9 cellular contexts compared by ENCODE assay signal in the genomic region with DNA sequence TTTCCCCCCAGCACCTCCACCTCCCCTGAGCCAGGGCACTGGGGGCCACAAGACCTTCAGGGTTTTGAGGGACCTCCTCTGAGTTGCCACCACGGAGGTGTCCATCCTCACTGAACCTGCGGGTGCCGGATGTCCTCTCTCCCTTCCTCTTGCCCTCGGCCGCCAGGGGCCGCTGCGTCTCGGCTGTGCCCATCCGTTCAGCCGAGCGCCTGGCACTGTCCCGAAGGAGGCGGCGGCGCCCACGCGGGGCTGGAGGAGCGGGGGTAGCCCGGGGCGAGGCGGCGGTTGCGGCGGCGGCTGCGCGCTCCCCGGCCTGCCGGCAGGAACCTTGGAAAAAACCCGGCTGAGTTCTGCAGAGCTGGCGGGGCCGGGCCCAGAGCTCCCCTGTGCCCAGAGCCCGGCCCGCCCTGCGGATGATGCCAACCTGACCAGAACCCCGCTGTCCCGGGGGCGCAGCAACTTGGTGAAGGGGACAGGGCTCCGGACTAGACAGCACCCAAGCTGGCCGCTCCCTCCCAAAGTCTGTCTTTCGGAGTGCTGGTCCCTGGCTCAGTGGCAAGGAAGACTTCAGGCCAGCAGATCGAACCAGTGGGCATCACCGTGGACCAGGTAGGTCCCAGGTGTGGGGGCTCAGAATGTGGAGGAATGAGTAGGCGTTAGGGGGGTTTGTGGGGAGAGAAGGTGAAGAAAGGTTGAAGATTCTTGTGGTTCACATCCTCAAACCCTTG. TPM values are rescaled to one million over a fixed set of nuclear protein-coding genes. Genes with fewer than 3 reads are reported as not detected.
A peak's percentile ranks its signal among the peaks of the same experiment; 100 is the strongest.
DNase-seq lines count a peak whose midpoint lies in the region; ATAC-seq, FAIRE-seq and TF ChIP-seq lines count a peak whose summit lies in the region.
"Had no signal": no experiment of that assay in that cellular context is flagged by ENCODE, and none has a peak within 500 bp of the region (broad histone marks: within the 10 kb centered on the region; RNA-seq: fewer than 3 reads in every experiment).

No MANE protein-coding gene starts in this region.

- no peak overlapping the region for H3K4me3 ChIP-seq in WI38 (ENCODE audit: low read depth, low read length)
- H3K4me3 ChIP-seq in keratinocyte (ENCODE audit: control insufficient read depth in 2 of 3, extremely low read depth in 1 of 3, insufficient read depth in 2 of 3, low read depth in 1 of 3, low read length in 3 of 3): peak overlapping the region in 1 of 3 experiments; percentile 45

- H4K20me1 ChIP-seq in keratinocyte (ENCODE audit: control insufficient read depth, extremely low read depth, insufficient read depth, low read length): no peaks in the 10 kb centered on the region

- H2AFZ ChIP-seq in keratinocyte (ENCODE audit: control insufficient read depth, low read length): peak overlapping the region; percentile 60

- H3K9ac ChIP-seq in keratinocyte (ENCODE audit: control insufficient read depth, extremely low read depth, insufficient read depth, low read length): peak overlapping the region; percentile 28

- dilution Hi-C loops in keratinocyte (cut with MboI; ENCODE audit: extremely low pct_ligation_motif_present, low sequenced_read_pairs): loop anchor here (5.0 kb wide), 1 partner anchor 63 kb away; no protein-coding TSS in a partner anchor

- H3K79me2 ChIP-seq in keratinocyte (ENCODE audit: control insufficient read depth, insufficient read depth, low read length): no peaks in the 10 kb centered on the region

- no peak overlapping the region for H3K4me3 Mint-ChIP-seq in MCF 10A (ENCODE audit: unreplicated experiment)

- FAIRE-seq in keratinocyte (lab: Jason Lieb, UNC): no peak
- FAIRE-seq: G401.6 had no signal

- BruUV-seq in MCF 10A (replicated peaks; lab: Mats Ljungman, UMichigan): no TSS peak

- intact Hi-C loops in MCF 10A (cut with micrococcal nuclease): loop anchor here (1.0 to 5.0 kb wide), 2 partner anchors 163 to 323 kb away; no protein-coding TSS in a partner anchor

- H3K9me1 ChIP-seq in keratinocyte (ENCODE audit: control insufficient read depth, extremely low read depth, insufficient read depth, low read length): no peaks in the 10 kb centered on the region

- no peaks in the 10 kb centered on the region for H3K27me3 Mint-ChIP-seq in MCF 10A (ENCODE audit: insufficient read depth, unreplicated experiment)

- ATAC-seq in GM21576 (IDR thresholded peaks at IDR 0.05; ENCODE audit: unreplicated experiment): no peak

- H3K4me1 ChIP-seq in keratinocyte (ENCODE audit: control insufficient read depth, extremely low read depth, insufficient read depth, low read length): peaks cover 23% of the 10 kb centered on the region

- peak; percentile 87 for TF ChIP-seq CTCF in WI38 (IDR thresholded peaks at IDR 0.05; ENCODE audit: low read depth, low read length)
- peak; percentile 77 for TF ChIP-seq CTCF in MCF 10A (IDR thresholded peaks at IDR 0.05; ENCODE audit: unreplicated experiment)
- peak; percentile 76 to 98 (median 94) for TF ChIP-seq CTCF in keratinocyte (optimal IDR thresholded peaks at IDR 0.05 in 1 of 3, IDR thresholded peaks at IDR 0.05 in 1 of 3, conservative IDR thresholded peaks at IDR 0.05 in 1 of 3; ENCODE audit: extremely low read depth in 1 of 3, insufficient read depth in 2 of 3, low read length in 3 of 3)

- H3K27ac ChIP-seq in keratinocyte (ENCODE audit: control insufficient read depth, insufficient read depth, low read length): no peak overlapping the region

- CTCF ChIA-PET in MCF 10A (lab: Yijun Ruan, JAX): interaction anchor here (0.5 to 15.1 kb wide), 56 partner anchors 10 to 636 kb away, joined by 3 to 838 read pairs (median 4); a partner anchor contains a TSS

- H3K4me1 Mint-ChIP-seq in MCF 10A (ENCODE audit: insufficient read depth, unreplicated experiment): peaks cover 5% of the 10 kb centered on the region

- H3K27me3 ChIP-seq in keratinocyte (ENCODE audit: control insufficient read depth, extremely low read depth, insufficient read depth, low read length): no peaks in the 10 kb centered on the region

- H3K9me3 Mint-ChIP-seq in MCF 10A (ENCODE audit: unreplicated experiment): no peaks in the 10 kb centered on the region

- no peaks in the 10 kb centered on the region for H3K9me3 ChIP-seq in keratinocyte (ENCODE audit: control insufficient read depth, low read depth, low read length)

- no peak overlapping the region for H3K27ac Mint-ChIP-seq in MCF 10A (ENCODE audit: low read depth, unreplicated experiment)

- POLR2A ChIA-PET in MCF 10A (lab: Yijun Ruan, JAX): interaction anchor here (0.5 to 3.8 kb wide), 2 partner anchors 85 to 230 kb away, joined by 3 to 32 read pairs; no protein-coding TSS in a partner anchor

- no peaks in the 10 kb centered on the region for H3K36me3 Mint-ChIP-seq in MCF 10A (ENCODE audit: insufficient read depth, unreplicated experiment)

- peak overlapping the region; percentile 61 for H3K4me2 ChIP-seq in keratinocyte (ENCODE audit: control insufficient read depth, extremely low read depth, insufficient read depth, low read depth, low read length)

- DNase-seq in NCI-H2081 (lab: John Stamatoyannopoulos, UW) (peak; percentile 38 to 55), NCI-H2081 treated with DMSO at 0.1 percent for 48 hours (lab: John Stamatoyannopoulos, UW) (no peak), NCI-H2107 treated with DMSO at 0.1 percent for 48 hours (lab: John Stamatoyannopoulos, UW; ENCODE audit: unreplicated experiment) (peak; percentile 74), MCF 10A (ENCODE audit: unreplicated experiment) (peak; percentile 78), keratinocyte (ENCODE audit: low read depth, low spot score) (no peak)
- peak; percentile 89 for DNase-seq in stimulated activated CD4-positive, alpha-beta T cell treated with anti-CD3 and anti-CD28 coated beads, Interleukin-15, amount 100 ng/mL, for 24 hours

- H3K36me3 ChIP-seq in keratinocyte (ENCODE audit: control insufficient read depth in 2 of 2, extremely low read depth in 1 of 2, insufficient read depth in 2 of 2, low read length in 2 of 2): no peaks in the 10 kb centered on the region

RNA-seq across cellular contexts. Expression of a gene that starts 3.7 kb away (rescaled TPM):
- total RNA-seq in MCF 10A (2022): 0.88 and 1.5 TPM in 2 replicates
- 7.7 to 14.2 TPM (median 7.7 TPM) in 3 replicates for polyA plus RNA-seq in keratinocyte
- polyA plus RNA-seq in keratinocyte (2011; ENCODE audit: low read depth): 1.3 TPM
- 5.5 and 8.3 TPM in 2 replicates for polyA plus RNA-seq in keratinocyte (2011; cell fraction: cytosol; rRNA removed)
- 32.6 and 41.3 TPM in 2 replicates for polyA plus RNA-seq in keratinocyte (2011; cell fraction: nucleus; rRNA removed)
- 7.1 and 7.8 TPM in 2 replicates for polyA plus RNA-seq in keratinocyte (2012; ENCODE audit: low replicate concordance)
- 4.0 to 7.7 TPM (median 6.9 TPM) in 3 replicates for polyA minus RNA-seq in keratinocyte
- polyA minus RNA-seq in keratinocyte (2011; cell fraction: cytosol; rRNA and poly(A)+ RNA removed): 6.9 TPM
- polyA minus RNA-seq in keratinocyte (2011; cell fraction: nucleus; rRNA and poly(A)+ RNA removed): 3.6 and 3.9 TPM in 2 replicates

RNA-seq across cellular contexts. Expression of a gene that starts 11.9 kb away (rescaled TPM):
- 253 and 294 TPM in 2 replicates for total RNA-seq in MCF 10A (2022)
- 639 to 942 TPM (median 813 TPM) in 3 replicates for polyA plus RNA-seq in keratinocyte
- 318 TPM for polyA plus RNA-seq in keratinocyte (2011; ENCODE audit: low read depth)
- polyA plus RNA-seq in keratinocyte (2011; cell fraction: cytosol; rRNA removed): 729 and 994 TPM in 2 replicates
- polyA plus RNA-seq in keratinocyte (2011; cell fraction: nucleus; rRNA removed): 447 and 491 TPM in 2 replicates
- polyA plus RNA-seq in keratinocyte (2012; ENCODE audit: low replicate concordance): 415 and 728 TPM in 2 replicates
- 503 to 721 TPM (median 560 TPM) in 3 replicates for polyA minus RNA-seq in keratinocyte
- polyA minus RNA-seq in keratinocyte (2011; cell fraction: cytosol; rRNA and poly(A)+ RNA removed): 621 TPM
- 137 and 149 TPM in 2 replicates for polyA minus RNA-seq in keratinocyte (2011; cell fraction: nucleus; rRNA and poly(A)+ RNA removed)

RNA-seq across cellular contexts. Expression of a gene that starts 44.4 kb away (rescaled TPM):
- total RNA-seq in MCF 10A (2022): 54.9 and 55.6 TPM in 2 replicates
- polyA plus RNA-seq in keratinocyte: 28.6 to 39.2 TPM (median 30.6 TPM) in 3 replicates
- 36.0 TPM for polyA plus RNA-seq in keratinocyte (2011; ENCODE audit: low read depth)
- 20.5 and 26.0 TPM in 2 replicates for polyA plus RNA-seq in keratinocyte (2011; cell fraction: cytosol; rRNA removed)
- 86.0 and 114 TPM in 2 replicates for polyA plus RNA-seq in keratinocyte (2011; cell fraction: nucleus; rRNA removed)
- 35.4 and 47.6 TPM in 2 replicates for polyA plus RNA-seq in keratinocyte (2012; ENCODE audit: low replicate concordance)
- polyA minus RNA-seq in keratinocyte: 37.8 to 59.4 TPM (median 52.1 TPM) in 3 replicates
- polyA minus RNA-seq in keratinocyte (2011; cell fraction: cytosol; rRNA and poly(A)+ RNA removed): 49.7 TPM
- polyA minus RNA-seq in keratinocyte (2011; cell fraction: nucleus; rRNA and poly(A)+ RNA removed): 53.8 and 55.9 TPM in 2 replicates

Comparison
In these comparisons a context has a peak if more than half of its experiments do, and no peak if none do; other contexts are left out.
1. DNase-seq: peak in NCI-H2081 (2 of 2), NCI-H2107 treated with DMSO at 0.1 percent for 48 hours (single experiment), MCF 10A (single experiment) and stimulated activated CD4-positive, alpha-beta T cell treated with anti-CD3 and anti-CD28 coated beads, Interleukin-15, amount 100 ng/mL, for 24 hours (single experiment); none in NCI-H2081 treated with DMSO at 0.1 percent for 48 hours (single experiment) and keratinocyte (single experiment).
2. Peak in every context shown above with its lines, with median percentiles within 50 percentile points of each other: CTCF ChIP-seq.